Comparison of ENCODE assay signal across 31 cellular contexts in the genomic region with DNA sequence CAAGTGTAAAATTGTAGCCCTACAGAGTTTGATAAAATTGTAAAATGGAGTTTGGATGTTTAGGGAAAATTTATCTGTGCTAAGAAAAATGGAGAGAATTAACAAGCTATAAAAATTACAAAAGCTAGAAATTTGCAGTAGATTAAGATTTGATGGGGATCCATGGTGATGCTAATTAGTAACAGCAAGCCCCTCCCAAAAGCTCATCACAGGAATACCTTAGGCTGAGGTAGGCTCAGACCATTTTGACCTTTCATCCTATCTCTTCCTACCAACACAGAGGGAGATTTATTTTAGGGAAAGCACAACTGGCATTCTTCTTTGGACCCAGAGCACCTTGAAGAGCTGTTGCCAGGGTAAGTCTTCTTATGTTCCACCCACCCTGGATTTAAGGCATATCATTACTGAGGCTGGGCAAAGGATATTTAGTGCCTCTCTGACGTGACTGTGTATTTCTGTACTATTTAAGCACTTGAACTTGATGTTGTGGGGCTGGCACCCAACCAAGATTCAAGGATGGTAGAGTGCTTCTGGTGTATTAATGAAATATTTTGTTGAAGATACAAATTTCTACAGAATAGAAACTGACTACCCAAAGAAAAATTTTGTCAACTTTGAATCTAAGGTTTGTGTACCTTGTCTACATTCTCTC.
A peak's percentile ranks its signal among the peaks of the same experiment; 100 is the strongest.
DNase-seq lines count a peak whose midpoint lies in the region; ATAC-seq, FAIRE-seq and TF ChIP-seq lines count a peak whose summit lies in the region.
"Had no signal": no experiment of that assay in that cellular context is flagged by ENCODE, and none has a peak within 500 bp of the region (broad histone marks: within the 10 kb centered on the region; RNA-seq: fewer than 3 reads in every experiment).

No MANE protein-coding gene starts in this region.

- H3K36me3 ChIP-seq in ES-I3 (ENCODE audit: insufficient read depth, low read length) (no peaks in the 10 kb centered on the region), HUES6 (ENCODE audit: control insufficient read depth, insufficient read depth, low read length) (peaks cover 2% of the 10 kb centered on the region; the same call in 1 of the 2 replicates), H1 (ENCODE audit: control insufficient read depth in 2 of 4, insufficient read depth in 4 of 4, low read length in 3 of 4) (no peaks in the 10 kb centered on the region), trophoblast cell (ENCODE audit: control insufficient read depth in 1 of 2, insufficient read depth in 2 of 2, low read length in 2 of 2) (no peaks in the 10 kb centered on the region)
- H3K36me3 ChIP-seq: heart left ventricle, MG63, prostate gland, sigmoid colon, transverse colon had no signal

- no peak overlapping the region for H4K8ac ChIP-seq in H1 (ENCODE audit: extremely low read depth, insufficient read depth, low read length)
- H4K8ac ChIP-seq in trophoblast cell (ENCODE audit: low read depth, low read length): no peak overlapping the region

- peak overlapping the region; percentile 95 for H3K14ac ChIP-seq in H1 (ENCODE audit: insufficient read length)
- no peak overlapping the region for H3K14ac ChIP-seq in trophoblast cell (ENCODE audit: low read length)

- H3K9me3 Mint-ChIP-seq in stimulated activated effector memory CD8-positive, alpha-beta T cell treated with anti-CD3 and anti-CD28 coated beads, Interleukin-12 subunit alpha, Interleukin-12 subunit beta, amount 100 ng/mL, for 72 hours: no peaks in the 10 kb centered on the region
- H3K9me3 Mint-ChIP-seq: activated CD4-positive, alpha-beta memory T cell treated with anti-CD3 and anti-CD28 coated beads for 36 hours; dendritic cell treated with granulocyte-macrophage colony-stimulating factor and Interleukin-4, amounts not matched to agents 40 ng/mL and 50 ng/mL, for 4 days; natural killer cell treated with Interleukin-12 subunit alpha and Interleukin-12 subunit beta and Interleukin-15 and Interleukin-18, amount 100 ng/mL, for 72 hours had no signal

- DNase-seq in H1 (ENCODE audit: low read depth in 1 of 2, low spot score in 2 of 2) (peak in 1 of 2 experiments; percentile 9), iPS-NIHi11 (ENCODE audit: low spot score) (peak; percentile 33), trophoblast cell (no peak), HuH-7 (ENCODE audit: low spot score) (no peak)
- DNase-seq in stimulated activated effector memory CD8-positive, alpha-beta T cell treated with anti-CD3 and anti-CD28 coated beads, Interleukin-12 subunit alpha, Interleukin-12 subunit beta, amount 100 ng/mL, for 72 hours (ENCODE audit: low spot score in 2 of 2): no peak
- DNase-seq: activated CD4-positive, alpha-beta memory T cell treated with anti-CD3 and anti-CD28 coated beads for 36 hours; activated naive CD4-positive, alpha-beta T cell treated with anti-CD3 and anti-CD28 coated beads, Interleukin-2, amount 10 ng/mL, durations not matched to agents 7 days and 5 days; body of pancreas; DMS153; heart left ventricle; islet precursor cell; KBM-7; MG63; NCI-H2029; NCI-H526; occipital lobe; SHP77; sigmoid colon; stimulated activated CD4-positive, alpha-beta T cell treated with anti-CD3 and anti-CD28 coated beads, Interleukin-12 subunit alpha, Interleukin-12 subunit beta, amount 100 ng/mL, for 4 hours; stimulated activated CD4-positive, alpha-beta T cell treated with anti-CD3 and anti-CD28 coated beads, Interleukin-2, amount 100 ng/mL, for 48 hours; T-helper 2 cell; transverse colon had no signal

- H4K12ac ChIP-seq in trophoblast cell (ENCODE audit: low read depth, low read length): no peak overlapping the region

- peak in 1 of 2 experiments; percentile 31; a peak in 1 of 3 replicates for TF ChIP-seq POLR2A in H1 (IDR thresholded peaks at IDR 0.05; ENCODE audit: control extremely low read depth in 1 of 2, low read depth in 2 of 2, low read length in 2 of 2)

- H3K23ac ChIP-seq in H1 (ENCODE audit: insufficient read length): no peak overlapping the region
- H3K23ac ChIP-seq in trophoblast cell (ENCODE audit: low read length): no peak overlapping the region

- ATAC-seq in stimulated activated effector memory CD8-positive, alpha-beta T cell treated with anti-CD3 and anti-CD28 coated beads, Interleukin-12 subunit alpha, Interleukin-12 subunit beta, amount 100 ng/mL, for 72 hours: no peak
- ATAC-seq in HG03439 (IDR thresholded peaks at IDR 0.05; ENCODE audit: unreplicated experiment): no peak
- ATAC-seq: activated CD4-positive, CD25-positive, alpha-beta regulatory T cell treated with anti-CD3 and anti-CD28 coated beads, Interleukin-2, amount 50 U/mL, for 24 hours; body of pancreas; esophagus mucosa; natural killer cell treated with Interleukin-12 subunit alpha and Interleukin-12 subunit beta and Interleukin-15 and Interleukin-18, amount 100 ng/mL, for 72 hours had no signal

- H3K27ac ChIP-seq in HUES6 (ENCODE audit: low read depth, low read length) (peak overlapping the region; percentile 91), H1 (ENCODE audit: low read depth, low read length) (peak overlapping the region; percentile 42; the same call in 1 of the 2 replicates), trophoblast cell (ENCODE audit: low read depth, low read length) (no peak overlapping the region)
- H3K27ac ChIP-seq: body of pancreas, heart left ventricle, prostate gland, sigmoid colon, transverse colon had no signal

- no peak overlapping the region for H3K27ac Mint-ChIP-seq in stimulated activated effector memory CD8-positive, alpha-beta T cell treated with anti-CD3 and anti-CD28 coated beads, Interleukin-12 subunit alpha, Interleukin-12 subunit beta, amount 100 ng/mL, for 72 hours
- H3K27ac Mint-ChIP-seq: activated CD4-positive, alpha-beta memory T cell treated with anti-CD3 and anti-CD28 coated beads for 36 hours; activated naive CD4-positive, alpha-beta T cell treated with anti-CD3 and anti-CD28 coated beads, Interleukin-2, amount 10 ng/mL, durations not matched to agents 7 days and 5 days; activated T-helper 1 cell treated with anti-CD3 and anti-CD28 coated beads, Interleukin-12 subunit alpha, Interleukin-12 subunit beta, Interleukin-2, Interleukin-4 antibody, amounts not matched to agents 30 ng/mL and 10 ng/mL and 1 ng/mL, durations not matched to agents 14 hours and 24 hours and 36 hours; dendritic cell treated with granulocyte-macrophage colony-stimulating factor and Interleukin-4, amounts not matched to agents 40 ng/mL and 50 ng/mL, for 4 days; natural killer cell treated with Interleukin-12 subunit alpha and Interleukin-12 subunit beta and Interleukin-15 and Interleukin-18, amount 100 ng/mL, for 72 hours had no signal

- H3K4me1 Mint-ChIP-seq in stimulated activated effector memory CD8-positive, alpha-beta T cell treated with anti-CD3 and anti-CD28 coated beads, Interleukin-12 subunit alpha, Interleukin-12 subunit beta, amount 100 ng/mL, for 72 hours: no peaks in the 10 kb centered on the region

- H4K20me1 ChIP-seq in H1 (replicated peaks in 1 of 2; ENCODE audit: control insufficient read depth in 1 of 2, insufficient read depth in 2 of 2, low read length in 2 of 2): no peaks in the 10 kb centered on the region

- H2BK120ac ChIP-seq in H1 (replicated peaks; ENCODE audit: low read depth, low read length) (peak overlapping the region; percentile 95), trophoblast cell (ENCODE audit: insufficient read depth, low read length, poor library complexity) (no peak overlapping the region)

- peak overlapping the region; percentile 19 for H3K56ac ChIP-seq in H1 (replicated peaks; ENCODE audit: insufficient read length, low read depth, low read length)

- FAIRE-seq in H1 (lab: Jason Lieb, UNC): peak; percentile 78

- H2BK5ac ChIP-seq in H1 (ENCODE audit: low read depth, low read length) (peak overlapping the region; percentile 86; the same call in 1 of the 2 replicates), trophoblast cell (ENCODE audit: low read depth, low read length, poor library complexity) (no peak overlapping the region)

- WGBS in H1 (ENCODE audit: extremely low coverage in 1 of 2, insufficient coverage in 1 of 2, insufficient read length in 1 of 2, insufficient replicate concordance in 2 of 2, low coverage in 1 of 2, low lambda C conversion rate in 2 of 2, missing lambda C conversion rate in 1 of 2), 2 experiments: 10% methylated on average over 1 of the region's 1 CpG; no CpG with 5 or more reads in 1 of the 2 experiments
- WGBS in trophoblast cell (ENCODE audit: extremely low coverage, insufficient coverage, insufficient read length): no CpG with 5 or more reads among the region's 1 CpG

- no peak overlapping the region for H2AK5ac ChIP-seq in H1 (ENCODE audit: low read depth, low read length)
- H2AK5ac ChIP-seq in trophoblast cell (ENCODE audit: low read length): no peak overlapping the region

- no peak overlapping the region for H3K4me3 Mint-ChIP-seq in stimulated activated effector memory CD8-positive, alpha-beta T cell treated with anti-CD3 and anti-CD28 coated beads, Interleukin-12 subunit alpha, Interleukin-12 subunit beta, amount 100 ng/mL, for 72 hours
- H3K4me3 Mint-ChIP-seq: activated CD4-positive, alpha-beta memory T cell treated with anti-CD3 and anti-CD28 coated beads for 36 hours; activated naive CD4-positive, alpha-beta T cell treated with anti-CD3 and anti-CD28 coated beads, Interleukin-2, amount 10 ng/mL, durations not matched to agents 7 days and 5 days; activated T-helper 1 cell treated with anti-CD3 and anti-CD28 coated beads, Interleukin-12 subunit alpha, Interleukin-12 subunit beta, Interleukin-2, Interleukin-4 antibody, amounts not matched to agents 30 ng/mL and 10 ng/mL and 1 ng/mL, durations not matched to agents 14 hours and 24 hours and 36 hours; dendritic cell treated with granulocyte-macrophage colony-stimulating factor and Interleukin-4, amounts not matched to agents 40 ng/mL and 50 ng/mL, for 4 days; natural killer cell treated with Interleukin-12 subunit alpha and Interleukin-12 subunit beta and Interleukin-15 and Interleukin-18, amount 100 ng/mL, for 72 hours had no signal

- peak overlapping the region; percentile 61 for H3K4me3 ChIP-seq in HUES6 (ENCODE audit: low read depth, low read length)
- H3K4me3 ChIP-seq in H1 (ENCODE audit: extremely low read depth in 1 of 4, insufficient read depth in 2 of 4, low read depth in 3 of 4, low read length in 4 of 4): peak overlapping the region; percentile 21 to 56 (median 42); a peak in 7 of 8 replicates
- H3K4me3 ChIP-seq in trophoblast cell (ENCODE audit: low read depth, low read length): no peak overlapping the region
- H3K4me3 ChIP-seq: body of pancreas, heart left ventricle, MG63, prostate gland, sigmoid colon, transverse colon had no signal

- H4K91ac ChIP-seq in H1 (replicated peaks; ENCODE audit: insufficient read length, low read length) (peak overlapping the region; percentile 75), trophoblast cell (ENCODE audit: low read depth, low read length) (no peak overlapping the region)

- no peaks in the 10 kb centered on the region for H3K23me2 ChIP-seq in H1 (ENCODE audit: low read depth, low read length)

- H3K9ac ChIP-seq in ES-I3 (ENCODE audit: low read depth, low read length): peak overlapping the region; percentile 42
- peak overlapping the region; percentile 77 for H3K9ac ChIP-seq in HUES6 (ENCODE audit: low read length)
- H3K9ac ChIP-seq in H1 (replicated peaks in 1 of 4; ENCODE audit: extremely low read depth in 1 of 4, low read depth in 3 of 4, low read length in 3 of 4): peak overlapping the region in 2 of 4 experiments; percentile 51 to 58; a peak in 4 of 7 replicates
- H3K9ac ChIP-seq in trophoblast cell (ENCODE audit: low read length): no peak overlapping the region

- CTCF ChIA-PET in H1 (lab: Charles Lee; ENCODE audit: partially characterized antibody): interaction anchor here (1.2 to 3.1 kb wide), 3 partner anchors 7 to 10 kb away, joined by 3 to 21 read pairs (median 9); no protein-coding TSS in a partner anchor

- no peaks in the 10 kb centered on the region for H3K36me3 Mint-ChIP-seq in stimulated activated effector memory CD8-positive, alpha-beta T cell treated with anti-CD3 and anti-CD28 coated beads, Interleukin-12 subunit alpha, Interleukin-12 subunit beta, amount 100 ng/mL, for 72 hours
- H3K36me3 Mint-ChIP-seq: activated CD4-positive, alpha-beta memory T cell treated with anti-CD3 and anti-CD28 coated beads for 36 hours; natural killer cell treated with Interleukin-12 subunit alpha and Interleukin-12 subunit beta and Interleukin-15 and Interleukin-18, amount 100 ng/mL, for 72 hours had no signal

- peak overlapping the region; percentile 89 for H4K5ac ChIP-seq in H1 (ENCODE audit: insufficient read length, low read depth, low read length)

- TF ChIP-seq EP300 in H1 (IDR thresholded peaks at IDR 0.05; ENCODE audit: borderline replicate concordance in 1 of 2, low read depth in 2 of 2, low read length in 2 of 2): 0 out of 3 replicates have a peak, but pooled peaks of 1 of the 2 experiments have one; percentile 26

- H3K9me3 ChIP-seq in ES-I3 (ENCODE audit: control insufficient read depth, insufficient read depth, low read length) (no peaks in the 10 kb centered on the region; the same call in 1 of the 2 replicates), HUES6 (ENCODE audit: control insufficient read depth, insufficient read depth, low read depth, low read length) (no peaks in the 10 kb centered on the region), H1 (ENCODE audit: insufficient read depth in 2 of 2, low read depth in 1 of 2, low read length in 1 of 2) (no peaks in the 10 kb centered on the region), trophoblast cell (ENCODE audit: insufficient read depth, low read depth, low read length) (no peaks in the 10 kb centered on the region)
- H3K9me3 ChIP-seq: body of pancreas, heart left ventricle, MG63, prostate gland, sigmoid colon, transverse colon had no signal

- H3K4me1 ChIP-seq in ES-I3 (ENCODE audit: insufficient read depth, low read length) (peaks cover 4% of the 10 kb centered on the region; the same call in 1 of the 2 replicates), HUES6 (ENCODE audit: control insufficient read depth, insufficient read depth, low read length) (peaks cover 10% of the 10 kb centered on the region; the same call in 1 of the 2 replicates), H1 (replicated peaks in 1 of 4; ENCODE audit: control insufficient read depth in 3 of 4, insufficient read depth in 4 of 4, low read length in 3 of 4) (peaks cover 0 to 4% (median 2%) of the 10 kb centered on the region in 4 experiments; a peak in 3 of 7 replicates), trophoblast cell (ENCODE audit: control insufficient read depth in 1 of 2, insufficient read depth in 2 of 2, low read length in 2 of 2) (no peaks in the 10 kb centered on the region)
- H3K4me1 ChIP-seq: body of pancreas, prostate gland had no signal

- H2BK20ac ChIP-seq in H1 (ENCODE audit: low read length): peak overlapping the region; percentile 80; the same call in 1 of the 2 replicates

- POLR2A ChIA-PET in H1 (lab: Charles Lee; ENCODE audit: partially characterized antibody): interaction anchor here (0.6 to 2.3 kb wide), 7 partner anchors 8 to 80 kb away, joined by 3 to 6 read pairs (median 4); no protein-coding TSS in a partner anchor

- H3K79me2 ChIP-seq in H1 (ENCODE audit: control insufficient read depth in 1 of 2, insufficient read depth in 2 of 2, low read length in 2 of 2) (peaks cover 0 to 40% of the 10 kb centered on the region in 2 experiments; a peak in 2 of 4 replicates), trophoblast cell (ENCODE audit: control insufficient read depth, insufficient read depth, low read length, poor library complexity) (no peaks in the 10 kb centered on the region)

- H3K79me1 ChIP-seq in H1 (ENCODE audit: low read depth, low read length): no peaks in the 10 kb centered on the region
- no peaks in the 10 kb centered on the region for H3K79me1 ChIP-seq in trophoblast cell (ENCODE audit: low read length)

- no peak overlapping the region for H3K4ac ChIP-seq in H1 (replicated peaks; ENCODE audit: insufficient read length, low read depth, low read length)
- no peak overlapping the region for H3K4ac ChIP-seq in trophoblast cell (ENCODE audit: low read depth, low read length)

- H2BK15ac ChIP-seq in H1 (ENCODE audit: low read length): no peak overlapping the region

- TF ChIP-seq RAD21 in H1 (IDR thresholded peaks at IDR 0.05 in 1 of 2, conservative IDR thresholded peaks at IDR 0.05 in 1 of 2; ENCODE audit: low read depth in 2 of 2, low read length in 2 of 2): no peak

- TF ChIP-seq CTCF in H1 (IDR thresholded peaks at IDR 0.05; ENCODE audit: control extremely low read depth in 1 of 3, insufficient read depth in 1 of 3, low read depth in 1 of 3, low read length in 3 of 3): no peak

- no peaks in the 10 kb centered on the region for H3K27me3 ChIP-seq in HUES6 (ENCODE audit: control insufficient read depth, insufficient read depth, low read length)
- H3K27me3 ChIP-seq in H1 (replicated peaks in 1 of 4; ENCODE audit: control insufficient read depth in 3 of 4, extremely low read depth in 1 of 4, insufficient read depth in 3 of 4, low read length in 3 of 4): no peaks in the 10 kb centered on the region
- H3K27me3 ChIP-seq in trophoblast cell (ENCODE audit: insufficient read depth, low read length): no peaks in the 10 kb centered on the region
- H3K27me3 ChIP-seq: body of pancreas, heart left ventricle, MG63, sigmoid colon, transverse colon had no signal

- H3K18ac ChIP-seq in H1 (ENCODE audit: extremely low read depth, low read length) (peak overlapping the region; percentile 85), trophoblast cell (ENCODE audit: low read length) (no peak overlapping the region)

- H3K4me2 ChIP-seq in H1 (ENCODE audit: insufficient read depth in 1 of 2, low read depth in 2 of 2, low read length in 2 of 2) (peak overlapping the region; percentile 80 to 93), trophoblast cell (ENCODE audit: low read length) (no peak overlapping the region)

- H2AFZ ChIP-seq in H1 (ENCODE audit: low read length): peak overlapping the region; percentile 9; the same call in 1 of the 2 replicates
- no peak overlapping the region for H2AFZ ChIP-seq in trophoblast cell (ENCODE audit: insufficient read depth, low read length, poor library complexity)

- H2BK12ac ChIP-seq in H1 (ENCODE audit: low read depth, low read length) (no peak overlapping the region), trophoblast cell (ENCODE audit: low read length) (no peak overlapping the region)
